2 cellular contexts compared by ENCODE assay signal in the genomic region with DNA sequence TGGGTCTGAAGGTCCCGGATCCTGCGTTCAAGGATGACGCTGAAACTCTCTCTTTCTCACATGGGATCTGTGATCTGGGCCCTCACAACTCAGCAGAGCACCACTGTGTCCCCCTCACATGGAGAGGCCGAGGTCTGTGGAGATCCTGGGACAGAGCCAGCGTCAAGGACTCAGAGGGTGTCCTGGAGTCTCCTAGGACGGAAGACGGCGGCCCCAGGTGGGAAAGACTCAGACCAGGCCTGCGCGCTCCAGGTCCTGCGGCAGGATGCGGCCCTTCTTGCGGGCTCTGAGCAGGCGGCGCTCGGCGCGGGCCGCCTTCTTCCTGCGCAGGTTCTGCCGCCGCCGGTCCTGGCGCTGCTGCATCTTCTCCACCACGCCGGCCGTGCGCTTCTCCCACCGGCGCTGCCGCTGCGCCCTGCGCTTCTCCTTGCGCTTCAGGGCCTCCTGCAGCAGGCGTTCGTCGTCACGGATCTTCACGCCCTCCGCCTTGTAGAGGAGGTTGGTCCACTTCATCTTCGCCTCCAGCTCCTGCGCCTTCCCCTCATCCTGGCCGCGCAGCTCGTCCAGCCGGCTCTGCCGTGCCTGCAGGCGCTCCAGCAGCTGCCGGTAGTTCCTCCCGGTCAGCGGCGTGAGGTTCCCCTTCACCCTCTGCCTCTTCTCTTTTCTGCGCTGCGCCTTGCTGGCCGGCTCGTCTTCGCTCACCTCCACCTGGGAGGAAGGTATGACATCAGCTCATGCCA.
TF ChIP-seq lines count a peak whose summit lies in the region.

No MANE protein-coding gene starts in this region.

TF ChIP-seq in WTC11, 78 proteins besides CTCF, POLR2A, EP300 and RAD21 (continues in another document):
- TF ChIP-seq ATF1 (CRISPR knock-in tag; IDR thresholded peaks at IDR 0.05) (no peak), NR2C2 (CRISPR knock-in tag; IDR thresholded peaks at IDR 0.05) (no peak), GRHL2 (CRISPR knock-in tag; IDR thresholded peaks at IDR 0.05; ENCODE audit: insufficient replicate concordance, severe bottlenecking) (no peak), JUN (CRISPR knock-in tag; IDR thresholded peaks at IDR 0.05) (no peak), SMAD3 (CRISPR knock-in tag; IDR thresholded peaks at IDR 0.05; ENCODE audit: borderline replicate concordance) (no peak), CREM (CRISPR knock-in tag; IDR thresholded peaks at IDR 0.05) (no peak), USF2 (CRISPR knock-in tag; IDR thresholded peaks at IDR 0.05) (no peak), GABPB1 (CRISPR knock-in tag; IDR thresholded peaks at IDR 0.05) (no peak), HMGA2 (CRISPR knock-in tag; IDR thresholded peaks at IDR 0.05) (no peak)
- TF ChIP-seq, protein P1, sequence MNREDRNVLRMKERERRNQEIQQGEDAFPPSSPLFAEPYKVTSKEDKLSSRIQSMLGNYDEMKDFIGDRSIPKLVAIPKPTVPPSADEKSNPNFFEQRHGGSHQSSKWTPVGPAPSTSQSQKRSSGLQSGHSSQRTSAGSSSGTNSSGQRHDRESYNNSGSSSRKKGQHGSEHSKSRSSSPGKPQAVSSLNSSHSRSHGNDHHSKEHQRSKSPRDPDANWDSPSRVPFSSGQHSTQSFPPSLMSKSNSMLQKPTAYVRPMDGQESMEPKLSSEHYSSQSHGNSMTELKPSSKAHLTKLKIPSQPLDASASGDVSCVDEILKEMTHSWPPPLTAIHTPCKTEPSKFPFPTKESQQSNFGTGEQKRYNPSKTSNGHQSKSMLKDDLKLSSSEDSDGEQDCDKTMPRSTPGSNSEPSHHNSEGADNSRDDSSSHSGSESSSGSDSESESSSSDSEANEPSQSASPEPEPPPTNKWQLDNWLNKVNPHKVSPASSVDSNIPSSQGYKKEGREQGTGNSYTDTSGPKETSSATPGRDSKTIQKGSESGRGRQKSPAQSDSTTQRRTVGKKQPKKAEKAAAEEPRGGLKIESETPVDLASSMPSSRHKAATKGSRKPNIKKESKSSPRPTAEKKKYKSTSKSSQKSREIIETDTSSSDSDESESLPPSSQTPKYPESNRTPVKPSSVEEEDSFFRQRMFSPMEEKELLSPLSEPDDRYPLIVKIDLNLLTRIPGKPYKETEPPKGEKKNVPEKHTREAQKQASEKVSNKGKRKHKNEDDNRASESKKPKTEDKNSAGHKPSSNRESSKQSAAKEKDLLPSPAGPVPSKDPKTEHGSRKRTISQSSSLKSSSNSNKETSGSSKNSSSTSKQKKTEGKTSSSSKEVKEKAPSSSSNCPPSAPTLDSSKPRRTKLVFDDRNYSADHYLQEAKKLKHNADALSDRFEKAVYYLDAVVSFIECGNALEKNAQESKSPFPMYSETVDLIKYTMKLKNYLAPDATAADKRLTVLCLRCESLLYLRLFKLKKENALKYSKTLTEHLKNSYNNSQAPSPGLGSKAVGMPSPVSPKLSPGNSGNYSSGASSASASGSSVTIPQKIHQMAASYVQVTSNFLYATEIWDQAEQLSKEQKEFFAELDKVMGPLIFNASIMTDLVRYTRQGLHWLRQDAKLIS (CRISPR knock-in tag; IDR thresholded peaks at IDR 0.05; ENCODE audit: borderline replicate concordance), result no peak
- TF ChIP-seq, protein P2, sequence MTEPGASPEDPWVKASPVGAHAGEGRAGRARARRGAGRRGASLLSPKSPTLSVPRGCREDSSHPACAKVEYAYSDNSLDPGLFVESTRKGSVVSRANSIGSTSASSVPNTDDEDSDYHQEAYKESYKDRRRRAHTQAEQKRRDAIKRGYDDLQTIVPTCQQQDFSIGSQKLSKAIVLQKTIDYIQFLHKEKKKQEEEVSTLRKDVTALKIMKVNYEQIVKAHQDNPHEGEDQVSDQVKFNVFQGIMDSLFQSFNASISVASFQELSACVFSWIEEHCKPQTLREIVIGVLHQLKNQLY (CRISPR knock-in tag; IDR thresholded peaks at IDR 0.05), result no peak
- TF ChIP-seq, protein P3, sequence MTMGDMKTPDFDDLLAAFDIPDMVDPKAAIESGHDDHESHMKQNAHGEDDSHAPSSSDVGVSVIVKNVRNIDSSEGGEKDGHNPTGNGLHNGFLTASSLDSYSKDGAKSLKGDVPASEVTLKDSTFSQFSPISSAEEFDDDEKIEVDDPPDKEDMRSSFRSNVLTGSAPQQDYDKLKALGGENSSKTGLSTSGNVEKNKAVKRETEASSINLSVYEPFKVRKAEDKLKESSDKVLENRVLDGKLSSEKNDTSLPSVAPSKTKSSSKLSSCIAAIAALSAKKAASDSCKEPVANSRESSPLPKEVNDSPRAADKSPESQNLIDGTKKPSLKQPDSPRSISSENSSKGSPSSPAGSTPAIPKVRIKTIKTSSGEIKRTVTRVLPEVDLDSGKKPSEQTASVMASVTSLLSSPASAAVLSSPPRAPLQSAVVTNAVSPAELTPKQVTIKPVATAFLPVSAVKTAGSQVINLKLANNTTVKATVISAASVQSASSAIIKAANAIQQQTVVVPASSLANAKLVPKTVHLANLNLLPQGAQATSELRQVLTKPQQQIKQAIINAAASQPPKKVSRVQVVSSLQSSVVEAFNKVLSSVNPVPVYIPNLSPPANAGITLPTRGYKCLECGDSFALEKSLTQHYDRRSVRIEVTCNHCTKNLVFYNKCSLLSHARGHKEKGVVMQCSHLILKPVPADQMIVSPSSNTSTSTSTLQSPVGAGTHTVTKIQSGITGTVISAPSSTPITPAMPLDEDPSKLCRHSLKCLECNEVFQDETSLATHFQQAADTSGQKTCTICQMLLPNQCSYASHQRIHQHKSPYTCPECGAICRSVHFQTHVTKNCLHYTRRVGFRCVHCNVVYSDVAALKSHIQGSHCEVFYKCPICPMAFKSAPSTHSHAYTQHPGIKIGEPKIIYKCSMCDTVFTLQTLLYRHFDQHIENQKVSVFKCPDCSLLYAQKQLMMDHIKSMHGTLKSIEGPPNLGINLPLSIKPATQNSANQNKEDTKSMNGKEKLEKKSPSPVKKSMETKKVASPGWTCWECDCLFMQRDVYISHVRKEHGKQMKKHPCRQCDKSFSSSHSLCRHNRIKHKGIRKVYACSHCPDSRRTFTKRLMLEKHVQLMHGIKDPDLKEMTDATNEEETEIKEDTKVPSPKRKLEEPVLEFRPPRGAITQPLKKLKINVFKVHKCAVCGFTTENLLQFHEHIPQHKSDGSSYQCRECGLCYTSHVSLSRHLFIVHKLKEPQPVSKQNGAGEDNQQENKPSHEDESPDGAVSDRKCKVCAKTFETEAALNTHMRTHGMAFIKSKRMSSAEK (CRISPR knock-in tag; IDR thresholded peaks at IDR 0.05; ENCODE audit: borderline replicate concordance), result no peak

TF ChIP-seq in HepG2, 621 proteins besides CTCF, POLR2A, EP300 and RAD21:
- TF ChIP-seq ZNF180 (CRISPR knock-in tag; IDR thresholded peaks at IDR 0.05; ENCODE audit: borderline replicate concordance, low read depth) (no peak), RBFOX2 (IDR thresholded peaks at IDR 0.05; ENCODE audit: low read depth, low read length) (peak; percentile 62)
